In genomic region chr21:31683029-31683428, GRCh38 we compare ENCODE assay signal across 26 cellular contexts. TPM values are rescaled to one million over a fixed set of nuclear protein-coding genes. Genes with fewer than 3 reads are reported as not detected.
DNase-seq lines count a peak whose midpoint lies in the region; ATAC-seq, FAIRE-seq and TF ChIP-seq lines count a peak whose summit lies in the region.
"Had no signal": no experiment of that assay in that cellular context is flagged by ENCODE, and none has a peak within 500 bp of the region (broad histone marks: within the 10 kb centered on the region; RNA-seq: fewer than 3 reads in every experiment).

No MANE protein-coding gene starts in this region.

- CTCF ChIA-PET in HCT116 (lab: Charles Lee): no interaction called here

- H3K4me2 ChIP-seq in HCT116 (ENCODE audit: low read length) (no peak overlapping the region), hepatocyte (no peak overlapping the region)

- no peak for DNase-seq in HCT116 (ENCODE audit: low read depth, low spot score)
- peak; percentile 45 for DNase-seq in SK-MEL-5 (ENCODE audit: low read depth, low spot score)
- DNase-seq in hepatocyte (ENCODE audit: low spot score): no peak
- no peak for DNase-seq in kidney
- DNase-seq in activated T-cell treated with anti-CD3 and anti-CD28 coated beads, Interleukin-2, amount 50 U/mL, for 72 hours: no peak
- no peak for DNase-seq in DMS79 (lab: John Stamatoyannopoulos, UW)
- no peak for DNase-seq in stimulated activated naive CD8-positive, alpha-beta T cell treated with anti-CD3 and anti-CD28 coated beads, Interleukin-15, amount 100 ng/mL, for 72 hours
- DNase-seq: ACHN; activated CD4-positive, alpha-beta T cell treated with anti-CD3 and anti-CD28 coated beads for 48 hours; CD4-positive, alpha-beta T cell; H7; Kasumi-1; NCI-H1092 treated with DMSO at 0.1 percent for 48 hours; NCI-H2081; NK-92 treated with Interleukin-12 subunit alpha and Interleukin-12 subunit beta, amount 100 ng/mL, for 24 hours; right cardiac atrium; T-cell had no signal

- peaks cover 2 to 15% of the 10 kb centered on the region in 2 donors for H3K36me3 Mint-ChIP-seq in activated T-cell treated with anti-CD3 and anti-CD28 coated beads, Interleukin-2, amount 50 U/mL, for 72 hours (ENCODE audit: insufficient read depth in 2 of 2)

- H3K36me3 ChIP-seq in HCT116 (ENCODE audit: control insufficient read depth in 1 of 2, insufficient read depth in 2 of 2, low read length in 2 of 2): peaks cover 32 to 38% of the 10 kb centered on the region in 2 experiments
- no peaks in the 10 kb centered on the region for H3K36me3 ChIP-seq in hepatocyte (replicated peaks; ENCODE audit: insufficient read depth, low read depth)
- H3K36me3 ChIP-seq in kidney (ENCODE audit: control insufficient read depth in 1 of 2, insufficient read depth in 2 of 2, low read length in 2 of 2): peaks cover 15 to 25% of the 10 kb centered on the region in 2 donors

- H3K27me3 ChIP-seq in HCT116 (ENCODE audit: insufficient read depth, low read length) (no peaks in the 10 kb centered on the region), hepatocyte (no peaks in the 10 kb centered on the region)

- 88% methylated on average over 5 of the region's 5 CpGs for WGBS in hepatocyte (ENCODE audit: low lambda C conversion rate, missing lambda C conversion rate)

- no peaks in the 10 kb centered on the region for H3K9me3 ChIP-seq in HCT116 (ENCODE audit: control insufficient read depth in 1 of 2, insufficient read depth in 1 of 2, low read depth in 1 of 2, low read length in 2 of 2)
- no peaks in the 10 kb centered on the region for H3K9me3 ChIP-seq in hepatocyte (ENCODE audit: low read depth)
- H3K9me3 ChIP-seq in kidney (ENCODE audit: control insufficient read depth in 1 of 2, low read length in 2 of 2): no peaks in the 10 kb centered on the region

- H3K9ac ChIP-seq in HCT116 (ENCODE audit: low read length) (no peak overlapping the region), kidney (ENCODE audit: low read length in 2 of 2) (no peak overlapping the region)

- BruUV-seq in HCT116 (replicated peaks; lab: Mats Ljungman, UMichigan): no TSS peak

- FAIRE-seq in kidney (lab: Jason Lieb, UNC): no peak
- FAIRE-seq: colon, endometrium, GM12891, GM19239, HTR-8/SVneo, TTC549 had no signal

- no peaks in the 10 kb centered on the region for H3K9me2 ChIP-seq in HCT116 (ENCODE audit: insufficient read depth)
- no peaks in the 10 kb centered on the region for H3K9me2 ChIP-seq in hepatocyte (replicated peaks; ENCODE audit: insufficient read depth)

- H3K4me3 ChIP-seq in HCT116 (replicated peaks in 1 of 2; ENCODE audit: low read depth in 1 of 2, low read length in 2 of 2): no peak overlapping the region
- no peak overlapping the region for H3K4me3 ChIP-seq in hepatocyte
- H3K4me3 ChIP-seq in kidney (ENCODE audit: low read length in 2 of 2): no peak overlapping the region
- H3K4me3 ChIP-seq: lung had no signal

- in situ Hi-C loops in SK-MEL-5 (cut with HindIII; ENCODE audit: low pct_unique_long_range_greater_than_20kb, low sequenced_read_pairs): no loop called here

- intact Hi-C loops in HCT116 (cut with micrococcal nuclease) (no loop called here), kidney (cut with DNase I) (no loop called here)

- POLR2A ChIA-PET in HCT116 (lab: Charles Lee): no interaction called here

- H3K9me3 Mint-ChIP-seq in activated T-cell treated with anti-CD3 and anti-CD28 coated beads, Interleukin-2, amount 50 U/mL, for 72 hours: no peaks in the 10 kb centered on the region
- H3K9me3 Mint-ChIP-seq in stimulated activated naive CD8-positive, alpha-beta T cell treated with anti-CD3 and anti-CD28 coated beads, Interleukin-15, amount 100 ng/mL, for 72 hours: no peaks in the 10 kb centered on the region
- H3K9me3 Mint-ChIP-seq: activated naive CD4-positive, alpha-beta T cell treated with anti-CD3 and anti-CD28 coated beads, Interleukin-2, amount 50 U/mL, for 72 hours; CD4-positive, alpha-beta T cell; T-cell had no signal

- H3K79me2 ChIP-seq in HCT116 (ENCODE audit: insufficient read depth, low read length): peaks cover 31% of the 10 kb centered on the region
- peaks cover 18% of the 10 kb centered on the region for H3K79me2 ChIP-seq in hepatocyte

- no peak overlapping the region for H3K27ac Mint-ChIP-seq in activated T-cell treated with anti-CD3 and anti-CD28 coated beads, Interleukin-2, amount 50 U/mL, for 72 hours
- H3K27ac Mint-ChIP-seq in stimulated activated naive CD8-positive, alpha-beta T cell treated with anti-CD3 and anti-CD28 coated beads, Interleukin-15, amount 100 ng/mL, for 72 hours: no peak overlapping the region
- H3K27ac Mint-ChIP-seq: activated naive CD4-positive, alpha-beta T cell treated with anti-CD3 and anti-CD28 coated beads, Interleukin-2, amount 50 U/mL, for 72 hours; CD4-positive, alpha-beta T cell; T-cell had no signal

- H3K4me1 Mint-ChIP-seq in activated T-cell treated with anti-CD3 and anti-CD28 coated beads, Interleukin-2, amount 50 U/mL, for 72 hours (ENCODE audit: low read depth): no peaks in the 10 kb centered on the region
- H3K4me1 Mint-ChIP-seq in stimulated activated naive CD8-positive, alpha-beta T cell treated with anti-CD3 and anti-CD28 coated beads, Interleukin-15, amount 100 ng/mL, for 72 hours: no peaks in the 10 kb centered on the region

- ATAC-seq in HCT116: peak; percentile 66; the same call in 1 of the 2 replicates
- no peak for ATAC-seq in activated T-cell treated with anti-CD3 and anti-CD28 coated beads, Interleukin-2, amount 50 U/mL, for 72 hours (replicated peaks in 1 of 2)
- no peak for ATAC-seq in stimulated activated naive CD8-positive, alpha-beta T cell treated with anti-CD3 and anti-CD28 coated beads, Interleukin-15, amount 100 ng/mL, for 72 hours
- ATAC-seq: activated naive CD4-positive, alpha-beta T cell treated with anti-CD3 and anti-CD28 coated beads, Interleukin-2, amount 50 U/mL, for 72 hours; right cardiac atrium; T-cell had no signal

- TF ChIP-seq RAD21 in HCT116 (IDR thresholded peaks at IDR 0.05; ENCODE audit: low read depth): no peak

- H2AFZ ChIP-seq in HCT116 (ENCODE audit: low read depth, low read length, poor library complexity, severe bottlenecking): no peak overlapping the region
- H2AFZ ChIP-seq in hepatocyte: no peak overlapping the region

- TF ChIP-seq CTCF in 22Rv1 (IDR thresholded peaks at IDR 0.05): 0 out of 2 replicates have a peak, but pooled peaks have one; percentile 6
- peak in 2 of 3 experiments; percentile 15 to 40; a peak in 3 of 6 replicates for TF ChIP-seq CTCF in HCT116 (IDR thresholded peaks at IDR 0.05 in 2 of 3, conservative IDR thresholded peaks at IDR 0.05 in 1 of 3; ENCODE audit: borderline replicate concordance in 1 of 3, insufficient read depth in 1 of 3, low read depth in 2 of 3, low read length in 2 of 3)
- TF ChIP-seq CTCF in hepatocyte (IDR thresholded peaks at IDR 0.05; ENCODE audit: poor library complexity): peak; percentile 2
- no peak for TF ChIP-seq CTCF in kidney (IDR thresholded peaks at IDR 0.05; ENCODE audit: borderline replicate concordance, extremely low read depth, insufficient read depth)

- TF ChIP-seq POLR2A in HCT116 (IDR thresholded peaks at IDR 0.05; ENCODE audit: borderline replicate concordance, extremely low read depth, insufficient read depth, insufficient read length): no peak

- H3K27me3 Mint-ChIP-seq in activated T-cell treated with anti-CD3 and anti-CD28 coated beads, Interleukin-2, amount 50 U/mL, for 72 hours (ENCODE audit: low read depth): no peaks in the 10 kb centered on the region
- no peaks in the 10 kb centered on the region for H3K27me3 Mint-ChIP-seq in stimulated activated naive CD8-positive, alpha-beta T cell treated with anti-CD3 and anti-CD28 coated beads, Interleukin-15, amount 100 ng/mL, for 72 hours
- H3K27me3 Mint-ChIP-seq: CD4-positive, alpha-beta T cell; T-cell had no signal

- H4K20me1 ChIP-seq in HCT116 (ENCODE audit: insufficient read depth): peaks cover 17% of the 10 kb centered on the region; the same call in 1 of the 2 replicates
- H4K20me1 ChIP-seq in hepatocyte (ENCODE audit: insufficient read depth, poor library complexity, severe bottlenecking): no peaks in the 10 kb centered on the region

- H3K4me1 ChIP-seq in HCT116 (ENCODE audit: control insufficient read depth in 1 of 2, insufficient read depth in 2 of 2, low read length in 2 of 2): no peaks in the 10 kb centered on the region
- no peaks in the 10 kb centered on the region for H3K4me1 ChIP-seq in hepatocyte (ENCODE audit: insufficient read depth)
- peaks cover 0 to 2% of the 10 kb centered on the region in 2 donors for H3K4me1 ChIP-seq in kidney (ENCODE audit: control insufficient read depth in 1 of 2, insufficient read depth in 1 of 2, low read depth in 1 of 2, low read length in 2 of 2)

- RAD21 ChIA-PET in HCT116 (lab: Charles Lee; ENCODE audit: low non-redundant PET in 1 of 2, low total read pairs in 2 of 2, uncharacterized antibody in 2 of 2, unreplicated experiment in 2 of 2): no interaction called here

- H3K4me3 Mint-ChIP-seq in activated T-cell treated with anti-CD3 and anti-CD28 coated beads, Interleukin-2, amount 50 U/mL, for 72 hours: no peak overlapping the region
- H3K4me3 Mint-ChIP-seq in stimulated activated naive CD8-positive, alpha-beta T cell treated with anti-CD3 and anti-CD28 coated beads, Interleukin-15, amount 100 ng/mL, for 72 hours: no peak overlapping the region
- H3K4me3 Mint-ChIP-seq: CD4-positive, alpha-beta T cell; T-cell had no signal

- H3K27ac ChIP-seq in 22Rv1 (no peak overlapping the region), HCT116 (ENCODE audit: low read depth, low read length) (no peak overlapping the region), hepatocyte (no peak overlapping the region), kidney (ENCODE audit: low read depth in 2 of 2, low read length in 2 of 2) (no peak overlapping the region)

TF ChIP-seq in HCT116, 20 proteins besides CTCF, POLR2A, EP300 and RAD21 (continues in another document):
- TF ChIP-seq ZFX (IDR thresholded peaks at IDR 0.05) (no peak), JUND (IDR thresholded peaks at IDR 0.05) (no peak)

RNA-seq across cellular contexts. Expression of gene SOD1, which starts 23.5 kb away (rescaled TPM):
- total RNA-seq in HCT116 (2021; ENCODE audit: unreplicated experiment): 419 TPM
- 378 and 383 TPM in 2 replicates for polyA plus RNA-seq in HCT116 (2012)
- 263 and 279 TPM in 2 replicates for total RNA-seq in SK-MEL-5 (2014; rRNA removed; shearing (Covaris generic))
- 211 and 261 TPM in 2 replicates for polyA plus RNA-seq in SK-MEL-5 (2015; cell fraction: cytosol; rRNA removed)
- 55.8 and 73.8 TPM in 2 replicates for polyA plus RNA-seq in SK-MEL-5 (2015; cell fraction: nucleus; rRNA removed)
- total RNA-seq in hepatocyte: 167 and 195 TPM in 2 replicates
- polyA plus RNA-seq in hepatocyte: 219 and 260 TPM in 2 replicates
- 243 TPM for total RNA-seq in kidney
- 910 TPM for polyA plus RNA-seq in kidney (ENCODE audit: insufficient read depth, low read depth, low replicate concordance)
- total RNA-seq in activated T-cell treated with anti-CD3 and anti-CD28 coated beads, Interleukin-2, amount 50 U/mL, for 72 hours: 100 to 1,000 TPM; 106 to 114 TPM

RNA-seq across cellular contexts. Expression of gene SCAF4, which starts 48.9 kb away (rescaled TPM):
- total RNA-seq in HCT116 (2021; ENCODE audit: unreplicated experiment) (31.1 TPM), hepatocyte (14.9 and 18.7 TPM in 2 replicates), kidney (30.6 TPM)
- polyA plus RNA-seq in HCT116 (2012): 15.1 and 17.5 TPM in 2 replicates
- 3.5 TPM in 2 replicates for total RNA-seq in SK-MEL-5 (2014; rRNA removed; shearing (Covaris generic))
- 19.7 and 26.4 TPM in 2 replicates for polyA plus RNA-seq in SK-MEL-5 (2015; cell fraction: cytosol; rRNA removed)
- polyA plus RNA-seq in SK-MEL-5 (2015; cell fraction: nucleus; rRNA removed): 41.4 and 51.5 TPM in 2 replicates
- polyA plus RNA-seq in hepatocyte (33.1 and 34.5 TPM in 2 replicates), kidney (ENCODE audit: insufficient read depth, low read depth, low replicate concordance) (7.4 TPM)
- total RNA-seq in activated T-cell treated with anti-CD3 and anti-CD28 coated beads, Interleukin-2, amount 50 U/mL, for 72 hours: 10 to 100 TPM; 44.7 to 46.0 TPM
